ENCODE assay signal across 1 cellular context in the genomic region with DNA sequence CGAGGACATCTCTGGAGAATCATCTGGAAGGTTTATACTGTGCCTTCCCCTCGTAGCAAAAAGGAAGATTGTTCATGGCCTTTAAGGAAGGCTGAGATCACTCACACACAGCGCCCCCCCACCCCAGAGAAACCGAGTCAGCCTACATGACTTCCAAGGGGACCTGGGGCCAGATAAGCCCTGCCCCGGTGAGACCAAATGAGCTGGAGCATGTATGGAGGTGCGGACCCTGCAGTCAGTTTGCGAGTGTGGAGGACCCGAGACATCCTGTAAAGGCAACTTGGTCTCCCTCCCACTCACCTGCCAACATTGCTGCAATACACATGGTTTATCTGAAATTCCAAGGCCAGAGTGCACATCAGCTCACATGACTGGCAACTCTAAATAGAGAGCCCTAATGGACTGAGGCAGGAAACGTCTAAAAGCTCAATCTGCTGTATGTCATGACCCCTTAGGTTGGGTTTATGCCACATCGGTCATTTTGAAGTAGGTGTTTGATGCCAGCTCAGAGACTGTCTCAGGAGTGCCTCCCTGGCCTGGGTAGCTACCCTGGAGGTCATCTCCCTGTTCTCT.
TF ChIP-seq lines count a peak whose summit lies in the region.

No MANE protein-coding gene starts in this region.

TF ChIP-seq in HepG2, 621 proteins besides CTCF, POLR2A, EP300 and RAD21 (continued from another document):
- TF ChIP-seq, protein P1, sequence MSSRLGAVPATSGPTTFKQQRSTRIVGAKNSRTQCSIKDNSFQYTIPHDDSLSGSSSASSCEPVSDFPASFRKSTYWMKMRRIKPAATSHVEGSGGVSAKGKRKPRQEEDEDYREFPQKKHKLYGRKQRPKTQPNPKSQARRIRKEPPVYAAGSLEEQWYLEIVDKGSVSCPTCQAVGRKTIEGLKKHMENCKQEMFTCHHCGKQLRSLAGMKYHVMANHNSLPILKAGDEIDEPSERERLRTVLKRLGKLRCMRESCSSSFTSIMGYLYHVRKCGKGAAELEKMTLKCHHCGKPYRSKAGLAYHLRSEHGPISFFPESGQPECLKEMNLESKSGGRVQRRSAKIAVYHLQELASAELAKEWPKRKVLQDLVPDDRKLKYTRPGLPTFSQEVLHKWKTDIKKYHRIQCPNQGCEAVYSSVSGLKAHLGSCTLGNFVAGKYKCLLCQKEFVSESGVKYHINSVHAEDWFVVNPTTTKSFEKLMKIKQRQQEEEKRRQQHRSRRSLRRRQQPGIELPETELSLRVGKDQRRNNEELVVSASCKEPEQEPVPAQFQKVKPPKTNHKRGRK (CRISPR knock-in tag; IDR thresholded peaks at IDR 0.05), result no peak
- TF ChIP-seq BHLHE40 (IDR thresholded peaks at IDR 0.05; ENCODE audit: low read length) (peak; percentile 59; the same call in 1 of the 2 replicates), ZNF354B (CRISPR knock-in tag; IDR thresholded peaks at IDR 0.05) (no peak), NR2C2 (CRISPR knock-in tag; IDR thresholded peaks at IDR 0.05; ENCODE audit: borderline replicate concordance) (0 out of 2 replicates have a peak, but pooled peaks have one; percentile 25), NFKB2 (CRISPR knock-in tag; IDR thresholded peaks at IDR 0.05; ENCODE audit: borderline replicate concordance) (0 out of 2 replicates have a peak, but pooled peaks have one; percentile 29), ZNF101 (CRISPR knock-in tag; IDR thresholded peaks at IDR 0.05; ENCODE audit: borderline replicate concordance, low read depth) (no peak), ZNF317 (CRISPR knock-in tag; IDR thresholded peaks at IDR 0.05) (no peak), CEBPB (IDR thresholded peaks at IDR 0.05; ENCODE audit: borderline replicate concordance, low read depth, low read length) (peak; percentile 67; the same call in 1 of the 2 replicates)
